Comparison of ENCODE assay signal across 8 cellular contexts in genomic region chr2:232523682-232524597, GRCh38. TPM values are rescaled to one million over a fixed set of nuclear protein-coding genes. Genes with fewer than 3 reads are reported as not detected.
DNase-seq lines count a peak whose midpoint lies in the region; ATAC-seq and TF ChIP-seq lines count a peak whose summit lies in the region.

No MANE protein-coding gene starts in this region.

- H3K14ac ChIP-seq in neuronal stem cell (ENCODE audit: low read length) = peak overlapping the region; percentile 71

- CTCF ChIA-PET in BJ (lab: Yijun Ruan, JAX) = interaction anchor here (0.9 to 4.1 kb wide), 8 partner anchors 9 to 624 kb away, joined by 3 to 29 read pairs (median 8); partner anchors contain the start of genes EIF4E2 and TIGD1

- H2AFZ ChIP-seq in neuronal stem cell (ENCODE audit: low read length) = peak overlapping the region; percentile 95

- no peak overlapping the region for H3K27ac Mint-ChIP-seq in HFFc6

- no peak for TF ChIP-seq EP300 in esophagus muscularis mucosa (IDR thresholded peaks at IDR 0.05)

- H3K4me1 ChIP-seq in esophagus muscularis mucosa = peaks cover 31 to 43% (median 38%) of the 10 kb centered on the region in 4 donors
- H3K4me1 ChIP-seq in neuronal stem cell (ENCODE audit: control insufficient read depth in 2 of 2, insufficient read depth in 1 of 2, low read depth in 1 of 2, low read length in 2 of 2) = peaks cover 6 to 13% of the 10 kb centered on the region in 2 donors

- no peak for DNase-seq in BJ (ENCODE audit: low read depth)
- DNase-seq in HFFc6 = no peak
- peak; percentile 71 for DNase-seq in SW480 (ENCODE audit: low spot score)
- no peak for DNase-seq in esophagus muscularis mucosa (ENCODE audit: extremely low spot score)
- DNase-seq in neuronal stem cell (ENCODE audit: low spot score) = peak; percentile 75
- DNase-seq in NCI-H1105 (lab: John Stamatoyannopoulos, UW) = no peak
- no peak for DNase-seq in GM19240 (ENCODE audit: insufficient read length, low spot score)

- H3K27me3 ChIP-seq in BJ (ENCODE audit: control insufficient read depth, insufficient read depth, low read length) (peaks cover 36% of the 10 kb centered on the region), esophagus muscularis mucosa (peaks cover 6 to 82% (median 44%) of the 10 kb centered on the region in 4 donors), neuronal stem cell (ENCODE audit: control insufficient read depth in 3 of 3, insufficient read depth in 3 of 3, low read depth in 1 of 3, low read length in 3 of 3) (peaks cover 17 to 68% (median 33%) of the 10 kb centered on the region in 3 experiments)

- H3K23ac ChIP-seq in neuronal stem cell (ENCODE audit: low read depth, low read length, poor library complexity) = peak overlapping the region; percentile 85

- H3K4ac ChIP-seq in neuronal stem cell (ENCODE audit: low read length) = no peak overlapping the region

- H3K36me3 ChIP-seq in BJ (ENCODE audit: control insufficient read depth, insufficient read depth, low read length) = no peaks in the 10 kb centered on the region
- H3K36me3 ChIP-seq in esophagus muscularis mucosa = no peaks in the 10 kb centered on the region
- no peaks in the 10 kb centered on the region for H3K36me3 ChIP-seq in neuronal stem cell (replicated peaks in 1 of 2; ENCODE audit: control insufficient read depth in 2 of 2, insufficient read depth in 2 of 2, low read length in 2 of 2)

- no peak overlapping the region for H2BK120ac ChIP-seq in neuronal stem cell (ENCODE audit: low read depth, low read length)

- TF ChIP-seq CTCF in BJ (IDR thresholded peaks at IDR 0.05; ENCODE audit: insufficient read depth, low read depth, low read length) (0 out of 2 replicates have a peak, but pooled peaks have one; percentile 16), HFFc6 (IDR thresholded peaks at IDR 0.05) (peak; percentile 31; the same call in 1 of the 2 replicates), esophagus muscularis mucosa (IDR thresholded peaks at IDR 0.05) (no peak)

- H3K4me2 ChIP-seq in neuronal stem cell (ENCODE audit: insufficient read depth, low read length, poor library complexity, severe bottlenecking) = peak overlapping the region; percentile 88

- H3K27me3 Mint-ChIP-seq in HFFc6 (ENCODE audit: insufficient read depth) = peaks cover 22% of the 10 kb centered on the region

- no peak overlapping the region for H4K91ac ChIP-seq in neuronal stem cell (ENCODE audit: low read depth, low read length, poor library complexity)

- H2AK5ac ChIP-seq in neuronal stem cell (ENCODE audit: low read depth, low read length) = peak overlapping the region; percentile 99

- no peaks in the 10 kb centered on the region for H3K9me3 ChIP-seq in esophagus muscularis mucosa
- H3K9me3 ChIP-seq in neuronal stem cell (replicated peaks in 1 of 2; ENCODE audit: control insufficient read depth in 2 of 2, insufficient read depth in 1 of 2, low read depth in 1 of 2, low read length in 2 of 2) = no peaks in the 10 kb centered on the region

- POLR2A ChIA-PET in BJ (lab: Charles Lee) = no interaction called here

- H2BK5ac ChIP-seq in neuronal stem cell (ENCODE audit: low read length) = peak overlapping the region; percentile 24

- H3K4me3 ChIP-seq in BJ (ENCODE audit: low read depth, low read length) (no peak overlapping the region), esophagus muscularis mucosa (peak overlapping the region; percentile 25 to 43 (median 36)), neuronal stem cell (ENCODE audit: low read length in 2 of 2) (peak overlapping the region; percentile 30 to 79)

- H3K9ac ChIP-seq in neuronal stem cell (ENCODE audit: low read depth, low read length, poor library complexity) = peak overlapping the region; percentile 90

- WGBS in esophagus muscularis mucosa = 2% methylated on average over 12 of the region's 75 CpGs
- no CpG with 5 or more reads among the region's 75 CpGs for WGBS in neuronal stem cell (ENCODE audit: extremely low coverage in 2 of 2, insufficient read length in 2 of 2, insufficient replicate concordance in 1 of 2), 2 donors

- H3K36me3 Mint-ChIP-seq in HFFc6 (ENCODE audit: low read depth) = no peaks in the 10 kb centered on the region

- ATAC-seq in GM19463 (IDR thresholded peaks at IDR 0.05; ENCODE audit: unreplicated experiment) = no peak

- H4K8ac ChIP-seq in neuronal stem cell (ENCODE audit: low read depth, low read length) = no peak overlapping the region

- no peaks in the 10 kb centered on the region for H3K9me3 Mint-ChIP-seq in HFFc6

- peaks cover 2% of the 10 kb centered on the region for H3K79me1 ChIP-seq in neuronal stem cell (ENCODE audit: low read depth, low read length)

- H3K18ac ChIP-seq in neuronal stem cell (ENCODE audit: low read length) = peak overlapping the region; percentile 55

- no peak for TF ChIP-seq POLR2A in esophagus muscularis mucosa (IDR thresholded peaks at IDR 0.05; ENCODE audit: low read depth)

- peak overlapping the region; percentile 67 for H2BK15ac ChIP-seq in neuronal stem cell (ENCODE audit: low read length)

- intact Hi-C loops in esophagus muscularis mucosa (cut with DNase I) = loop anchor here (2.0 to 10.0 kb wide), 2 partner anchors 83 to 619 kb away; no protein-coding TSS in a partner anchor

- H2BK12ac ChIP-seq in neuronal stem cell (ENCODE audit: low read length) = peak overlapping the region; percentile 22

- H3K27ac ChIP-seq in esophagus muscularis mucosa (replicated peaks in 1 of 4) (no peak overlapping the region), neuronal stem cell (replicated peaks; ENCODE audit: low read length) (no peak overlapping the region)

- H3K4me1 Mint-ChIP-seq in HFFc6 (ENCODE audit: low read depth) = no peaks in the 10 kb centered on the region

- H3K4me3 Mint-ChIP-seq in HFFc6 = no peak overlapping the region

RNA-seq across cellular contexts. Expression of gene CHRND, which starts 2.0 kb away (rescaled TPM):
- polyA plus RNA-seq in BJ (2011; rRNA removed) = not detected in 2 replicates
- not detected in 2 replicates for polyA minus RNA-seq in BJ (2011; rRNA and poly(A)+ RNA removed)
- not detected for total RNA-seq in HFFc6 (2021; fragmentation: NEBNext Ultra II Directional; extraction: Animal tissue kit (Norgen Biotek cat#: 25700))
- total RNA-seq in esophagus muscularis mucosa = not detected
- polyA plus RNA-seq in neuronal stem cell (2013, experiment 1 of 2) = 0.18 TPM
- polyA plus RNA-seq in neuronal stem cell (2013, experiment 2 of 2) = 0.14 TPM

RNA-seq across cellular contexts. Expression of gene PRSS56, which starts 3.8 kb away (rescaled TPM):
- polyA plus RNA-seq in BJ (2011; rRNA removed) = not detected in 2 replicates
- not detected in 2 replicates for polyA minus RNA-seq in BJ (2011; rRNA and poly(A)+ RNA removed)
- not detected for total RNA-seq in HFFc6 (2021; fragmentation: NEBNext Ultra II Directional; extraction: Animal tissue kit (Norgen Biotek cat#: 25700))
- total RNA-seq in esophagus muscularis mucosa = not detected
- polyA plus RNA-seq in neuronal stem cell (2013, experiment 1 of 2) = not detected
- not detected for polyA plus RNA-seq in neuronal stem cell (2013, experiment 2 of 2)

RNA-seq across cellular contexts. Expression of gene CHRNG, which starts 15.6 kb away (rescaled TPM):
- polyA plus RNA-seq in BJ (2011; rRNA removed) = not detected in 2 replicates
- 0.41 TPM in 1 of 2 replicates, not detected in the other for polyA minus RNA-seq in BJ (2011; rRNA and poly(A)+ RNA removed)
- not detected for total RNA-seq in HFFc6 (2021; fragmentation: NEBNext Ultra II Directional; extraction: Animal tissue kit (Norgen Biotek cat#: 25700))
- not detected for total RNA-seq in esophagus muscularis mucosa
- not detected for polyA plus RNA-seq in neuronal stem cell (2013, experiment 1 of 2)
- polyA plus RNA-seq in neuronal stem cell (2013, experiment 2 of 2) = not detected

RNA-seq across cellular contexts. Expression of gene TIGD1, which starts 26.4 kb away (rescaled TPM):
- polyA plus RNA-seq in BJ (2011; rRNA removed) = 1.7 and 2.5 TPM in 2 replicates
- 1.8 and 1.9 TPM in 2 replicates for polyA minus RNA-seq in BJ (2011; rRNA and poly(A)+ RNA removed)
- total RNA-seq in HFFc6 (2021; fragmentation: NEBNext Ultra II Directional; extraction: Animal tissue kit (Norgen Biotek cat#: 25700)) = 1 to 10 TPM; 2.9 to 3.7 (median 3.1) TPM
- total RNA-seq in esophagus muscularis mucosa = 1 to 10 TPM; 1.2 to 1.7 (median 1.6) TPM
- 10.3 TPM for polyA plus RNA-seq in neuronal stem cell (2013, experiment 1 of 2)
- polyA plus RNA-seq in neuronal stem cell (2013, experiment 2 of 2) = 10.3 TPM

RNA-seq across cellular contexts. Expression of gene EIF4E2, which starts 26.5 kb away (rescaled TPM):
- polyA plus RNA-seq in BJ (2011; rRNA removed) = 23.1 and 36.4 TPM in 2 replicates
- polyA minus RNA-seq in BJ (2011; rRNA and poly(A)+ RNA removed) = 26.8 and 35.1 TPM in 2 replicates
- total RNA-seq in HFFc6 (2021; fragmentation: NEBNext Ultra II Directional; extraction: Animal tissue kit (Norgen Biotek cat#: 25700)) = 10 to 100 TPM; 79.7 to 89.7 (median 83.8) TPM
- 10 to 100 TPM; 37.0 to 55.8 (median 44.2) TPM for total RNA-seq in esophagus muscularis mucosa
- polyA plus RNA-seq in neuronal stem cell (2013, experiment 1 of 2) = 57.9 TPM
- 58.5 TPM for polyA plus RNA-seq in neuronal stem cell (2013, experiment 2 of 2)

Comparison
In these comparisons a context has a peak if more than half of its experiments do, and no peak if none do; other contexts are left out.
1. DNase-seq: peak in SW480 (single experiment) and neuronal stem cell (single experiment); none in BJ (single experiment), HFFc6 (single experiment), esophagus muscularis mucosa (single experiment), NCI-H1105 (single experiment) and GM19240 (single experiment).
2. CTCF ChIP-seq: peak in BJ (single experiment) and HFFc6 (single experiment); none in esophagus muscularis mucosa (0 of 3).